19 cellular contexts compared by ENCODE assay signal in genomic region chr12:19179986-19180385, GRCh38. TPM values are rescaled to one million over a fixed set of nuclear protein-coding genes. Genes with fewer than 3 reads are reported as not detected.
A peak's percentile ranks its signal among the peaks of the same experiment; 100 is the strongest.
DNase-seq lines count a peak whose midpoint lies in the region; ATAC-seq and TF ChIP-seq lines count a peak whose summit lies in the region.
"Had no signal": no experiment of that assay in that cellular context is flagged by ENCODE, and none has a peak within 500 bp of the region (broad histone marks: within the 10 kb centered on the region; RNA-seq: fewer than 3 reads in every experiment).

No MANE protein-coding gene starts in this region.

- no peak for ATAC-seq in Right ventricle myocardium inferior
- ATAC-seq: CD8-positive, alpha-beta T cell had no signal

- no peak overlapping the region for H3K4me3 Mint-ChIP-seq in neural progenitor cell
- H3K4me3 Mint-ChIP-seq: CD8-positive, alpha-beta T cell had no signal

- H3K4me1 Mint-ChIP-seq in neural progenitor cell, result peaks cover 21% of the 10 kb centered on the region

- TF ChIP-seq CTCF in cardiac muscle cell (IDR thresholded peaks at IDR 0.05; ENCODE audit: low read depth, low read length) (no peak), neural progenitor cell (IDR thresholded peaks at IDR 0.05) (no peak), suprapubic skin (IDR thresholded peaks at IDR 0.05) (no peak), dorsolateral prefrontal cortex (IDR thresholded peaks at IDR 0.05 in 54 of 56, conservative IDR thresholded peaks at IDR 0.05 in 2 of 56; ENCODE audit: low read depth in 1 of 56, partially characterized antibody in 56 of 56) (no peak)

- H3K27me3 ChIP-seq in cardiac muscle cell (no peaks in the 10 kb centered on the region), iPS-20b (ENCODE audit: insufficient read depth, low read length) (no peaks in the 10 kb centered on the region), neural progenitor cell (no peaks in the 10 kb centered on the region), suprapubic skin (no peaks in the 10 kb centered on the region), dorsolateral prefrontal cortex (no peaks in the 10 kb centered on the region)
- H3K27me3 ChIP-seq: BLaER1 treated with 17β-estradiol and CSF1 and Interleukin-3, amounts not matched to agents 10 nM and 100 nM had no signal

- H3K9me3 ChIP-seq in cardiac muscle cell (ENCODE audit: low read depth), result no peaks in the 10 kb centered on the region
- no peaks in the 10 kb centered on the region for H3K9me3 ChIP-seq in iPS-20b (ENCODE audit: insufficient read depth, low read depth, low read length)
- H3K9me3 ChIP-seq in neural progenitor cell (ENCODE audit: low read depth), result no peaks in the 10 kb centered on the region
- no peaks in the 10 kb centered on the region for H3K9me3 ChIP-seq in suprapubic skin
- H3K9me3 ChIP-seq: BLaER1 treated with 17β-estradiol and CSF1 and Interleukin-3, amounts not matched to agents 10 nM and 100 nM had no signal

- H3K9ac ChIP-seq in iPS-20b (ENCODE audit: low read depth, low read length) (peak overlapping the region; percentile 28; the same call in 1 of the 2 replicates), neural progenitor cell (no peak overlapping the region)
- H3K9ac ChIP-seq: BLaER1 treated with 17β-estradiol and CSF1 and Interleukin-3, amounts not matched to agents 10 nM and 100 nM; KMS-11 had no signal

- H3K4me2 ChIP-seq in neural progenitor cell, result no peak overlapping the region
- H3K4me2 ChIP-seq: BLaER1 treated with 17β-estradiol and CSF1 and Interleukin-3, amounts not matched to agents 10 nM and 100 nM; KMS-11 had no signal

- H3K27me3 Mint-ChIP-seq in neural progenitor cell (ENCODE audit: insufficient read depth, low read depth), result no peaks in the 10 kb centered on the region

- no peak overlapping the region for H3K4me3 ChIP-seq in cardiac muscle cell
- H3K4me3 ChIP-seq in iPS-20b (ENCODE audit: low read length), result no peak overlapping the region
- H3K4me3 ChIP-seq in neural progenitor cell, result no peak overlapping the region
- no peak overlapping the region for H3K4me3 ChIP-seq in suprapubic skin
- no peak overlapping the region for H3K4me3 ChIP-seq in dorsolateral prefrontal cortex
- H3K4me3 ChIP-seq: BLaER1 treated with 17β-estradiol and CSF1 and Interleukin-3, amounts not matched to agents 10 nM and 100 nM had no signal

- H3K36me3 Mint-ChIP-seq in neural progenitor cell, result peaks cover 22% of the 10 kb centered on the region
- H3K36me3 Mint-ChIP-seq: CD8-positive, alpha-beta T cell had no signal

- peaks cover 22% of the 10 kb centered on the region for H3K4me1 ChIP-seq in cardiac muscle cell (ENCODE audit: low read depth)
- H3K4me1 ChIP-seq in iPS-20b (ENCODE audit: insufficient read depth, low read length), result peaks cover 14% of the 10 kb centered on the region; the same call in 1 of the 2 replicates
- no peaks in the 10 kb centered on the region for H3K4me1 ChIP-seq in neural progenitor cell
- no peaks in the 10 kb centered on the region for H3K4me1 ChIP-seq in suprapubic skin
- H3K4me1 ChIP-seq: BLaER1 treated with 17β-estradiol and CSF1 and Interleukin-3, amounts not matched to agents 10 nM and 100 nM had no signal

- no peaks in the 10 kb centered on the region for H3F3A ChIP-seq in neural progenitor cell (ENCODE audit: low read depth)

- no peak for DNase-seq in cardiac muscle cell (ENCODE audit: low read depth in 1 of 2, low spot score in 1 of 2)
- DNase-seq in Right ventricle myocardium inferior (ENCODE audit: missing footprints), result no peak
- peak; percentile 90 for DNase-seq in NCI-H82 (lab: John Stamatoyannopoulos, UW)
- DNase-seq in neural progenitor cell (ENCODE audit: low spot score), result no peak
- DNase-seq in dermis blood vessel endothelial cell, result no peak
- DNase-seq in suprapubic skin (ENCODE audit: low spot score in 2 of 2), result no peak
- DNase-seq in dorsolateral prefrontal cortex, result no peak
- DNase-seq: CD8-positive, alpha-beta T cell; GDM1; IMR-90; NCI-H1105; NCI-H2029 treated with DMSO at 0.1 percent for 48 hours; NCI-H345; NCI-H774; SHP77 had no signal

- H3K9me3 Mint-ChIP-seq in neural progenitor cell, result no peaks in the 10 kb centered on the region
- H3K9me3 Mint-ChIP-seq: CD8-positive, alpha-beta T cell had no signal

- no peak for TF ChIP-seq EP300 in suprapubic skin (IDR thresholded peaks at IDR 0.05)

- H4K20me1 ChIP-seq in neural progenitor cell (ENCODE audit: low read depth), result no peaks in the 10 kb centered on the region
- H4K20me1 ChIP-seq: BLaER1 treated with 17β-estradiol and CSF1 and Interleukin-3, amounts not matched to agents 10 nM and 100 nM had no signal

- no peak for TF ChIP-seq POLR2A in suprapubic skin (IDR thresholded peaks at IDR 0.05)

- peak overlapping the region; percentile 80 for H3K27ac ChIP-seq in cardiac muscle cell
- H3K27ac ChIP-seq in iPS-20b (ENCODE audit: low read length), result no peak overlapping the region
- H3K27ac ChIP-seq in neural progenitor cell, result peak overlapping the region; percentile 24
- no peak overlapping the region for H3K27ac ChIP-seq in suprapubic skin
- peak overlapping the region in 2 of 59 donors; percentile 10 to 13 for H3K27ac ChIP-seq in dorsolateral prefrontal cortex
- H3K27ac ChIP-seq: 22Rv1; BLaER1 treated with 17β-estradiol and CSF1 and Interleukin-3, amounts not matched to agents 10 nM and 100 nM; KMS-11 had no signal

- peaks cover 4% of the 10 kb centered on the region for H3K36me3 ChIP-seq in cardiac muscle cell
- H3K36me3 ChIP-seq in iPS-20b (ENCODE audit: insufficient read depth, low read depth, low read length), result peaks cover 9% of the 10 kb centered on the region; the same call in 1 of the 2 replicates
- peaks cover 4% of the 10 kb centered on the region for H3K36me3 ChIP-seq in neural progenitor cell
- peaks cover 3% of the 10 kb centered on the region for H3K36me3 ChIP-seq in suprapubic skin

- no peak overlapping the region for H2AFZ ChIP-seq in neural progenitor cell (replicated peaks)

- H3K27ac Mint-ChIP-seq in neural progenitor cell, result peak overlapping the region; percentile 34
- H3K27ac Mint-ChIP-seq: CD8-positive, alpha-beta T cell had no signal

- intact Hi-C loops in Right ventricle myocardium inferior (cut with DNase I) (loop anchor here (2.0 kb wide), 1 partner anchor 49 kb away; no protein-coding TSS in a partner anchor), dorsolateral prefrontal cortex (cut with DNase I) (loop anchor here (5.0 to 10.0 kb wide), 4 partner anchors 53 to 107 kb away; partner anchors contain the start of gene PLEKHA5 (in 1 of the 2))

- WGBS in suprapubic skin, result 98% methylated on average over 4 of the region's 4 CpGs

- peaks cover 98% of the 10 kb centered on the region for H3K79me2 ChIP-seq in neural progenitor cell (ENCODE audit: low read depth)

RNA-seq across cellular contexts. Expression of gene PLEKHA5, which starts 50.5 kb away (rescaled TPM):
- total RNA-seq in cardiac muscle cell, result 53.7 and 88.4 TPM in 2 replicates
- polyA plus RNA-seq in cardiac muscle cell, result 103 and 127 TPM in 2 replicates
- 52.6 TPM for total RNA-seq in Right ventricle myocardium inferior
- 52.7 and 86.7 TPM in 2 replicates for total RNA-seq in neural progenitor cell (ENCODE audit: low replicate concordance)
- 12.8 and 13.8 TPM in 2 replicates for total RNA-seq in dermis blood vessel endothelial cell
- 10 to 100 TPM; 25.8 to 65.5 (median 34.1) TPM for total RNA-seq in suprapubic skin
- 100 to 1,000 TPM in 83 of 120 experiments, 10 to 100 TPM in 37; 56.6 to 158 (median 109) TPM for total RNA-seq in dorsolateral prefrontal cortex

Comparison
In these comparisons a context has a peak if more than half of its experiments do, and no peak if none do; other contexts are left out.
1. H3K27ac ChIP-seq: peak in cardiac muscle cell (single experiment) and neural progenitor cell (single experiment); none in iPS-20b (single experiment) and suprapubic skin (single experiment).